In genomic region chr5:40089269-40089668, GRCh38 we compare ENCODE assay signal across 1 cellular context.
TF ChIP-seq lines count a peak whose summit lies in the region.

No MANE protein-coding gene starts in this region.

TF ChIP-seq in IMR-90, 13 proteins besides CTCF, POLR2A, EP300 and RAD21 (continued from another document):
- TF ChIP-seq ELK1 (IDR thresholded peaks at IDR 0.05; ENCODE audit: borderline replicate concordance, low read depth, low read length) (no peak), RCOR1 (IDR thresholded peaks at IDR 0.05; ENCODE audit: insufficient replicate concordance, low read length) (no peak), MXI1 (IDR thresholded peaks at IDR 0.05; ENCODE audit: borderline replicate concordance, low read depth, low read length) (no peak), BHLHE40 (IDR thresholded peaks at IDR 0.05; ENCODE audit: low read depth, low read length) (no peak), NFE2L2 (IDR thresholded peaks at IDR 0.05; ENCODE audit: low read depth, low read length) (no peak), SMC3 (IDR thresholded peaks at IDR 0.05; ENCODE audit: low read depth, low read length) (no peak)
